In the genomic region with DNA sequence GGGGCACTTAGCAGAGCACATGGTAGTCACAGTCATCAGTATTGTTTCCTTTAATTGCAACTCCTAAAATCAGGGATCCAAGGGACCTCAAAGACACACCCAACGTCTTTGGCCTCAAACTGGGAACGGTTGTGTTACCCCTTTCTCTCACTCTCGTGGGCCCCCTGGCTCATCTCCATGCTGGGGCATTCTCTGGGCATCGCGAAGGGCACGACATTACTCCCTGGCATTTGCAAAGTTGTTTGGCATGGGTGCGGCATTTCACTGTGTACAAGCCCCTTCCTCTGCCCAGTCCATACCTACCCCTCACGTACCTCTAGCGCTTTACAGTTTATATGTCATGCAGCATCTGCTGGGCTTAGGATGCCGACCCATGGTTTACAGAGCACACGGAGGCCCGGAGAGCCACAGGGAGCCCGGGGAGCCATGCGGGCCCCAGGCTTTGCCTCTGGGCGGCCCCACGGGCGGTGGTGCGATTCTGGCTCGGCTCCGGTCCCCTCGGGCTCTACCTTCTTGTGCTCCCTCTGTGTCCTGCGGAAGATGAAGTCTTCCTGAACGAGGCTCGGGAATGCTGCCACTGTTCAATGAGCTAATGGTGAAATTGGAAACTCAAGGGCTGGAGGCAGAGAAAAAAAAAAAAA, we compare ENCODE assay signal across 32 cellular contexts. TPM values are rescaled to one million over a fixed set of nuclear protein-coding genes. Genes with fewer than 3 reads are reported as not detected.
"Had no signal": no experiment of that assay in that cellular context is flagged by ENCODE, and none has a peak within 500 bp of the region (broad histone marks: within the 10 kb centered on the region; RNA-seq: fewer than 3 reads in every experiment).

No MANE protein-coding gene starts in this region.

- H3K36me3 Mint-ChIP-seq: activated naive CD4-positive, alpha-beta T cell treated with anti-CD3 and anti-CD28 coated beads, Interleukin-2, amount 10 ng/mL, durations not matched to agents 7 days and 5 days; activated naive CD8-positive, alpha-beta T cell treated with anti-CD3 and anti-CD28 coated beads, Interleukin-2, amount 10 ng/mL, durations not matched to agents 7 days and 5 days; natural killer cell; stimulated activated naive B cell treated with anti-CD40 and anti-IgM and Interleukin-4, amounts not matched to agents 10 μg/mL and 1 μg/mL and 100 μg/mL, for 72 hours had no signal

- H3K27ac Mint-ChIP-seq: activated CD4-positive, alpha-beta memory T cell treated with anti-CD3 and anti-CD28 coated beads, Interleukin-2, amount 10 ng/mL, durations not matched to agents 7 days and 5 days; activated CD4-positive, alpha-beta T cell treated with anti-CD3 and anti-CD28 coated beads, Interleukin-2, amount 10 ng/mL, durations not matched to agents 7 days and 5 days; activated naive CD4-positive, alpha-beta T cell treated with anti-CD3 and anti-CD28 coated beads, Interleukin-2, amount 10 ng/mL, durations not matched to agents 7 days and 5 days; activated naive CD8-positive, alpha-beta T cell treated with anti-CD3 and anti-CD28 coated beads, Interleukin-2, amount 10 ng/mL, durations not matched to agents 7 days and 5 days; activated T-cell treated with anti-CD3 and anti-CD28 coated beads, Interleukin-2, amount 50 U/mL, for 24 hours; brain; natural killer cell; progenitor cell of endocrine pancreas; stimulated activated naive B cell treated with anti-CD40 and anti-IgM and Interleukin-4, amounts not matched to agents 10 μg/mL and 1 μg/mL and 100 μg/mL, for 72 hours; T-helper 17 cell had no signal

- H3K4me3 Mint-ChIP-seq: activated CD4-positive, alpha-beta memory T cell treated with anti-CD3 and anti-CD28 coated beads, Interleukin-2, amount 10 ng/mL, durations not matched to agents 7 days and 5 days; activated CD4-positive, alpha-beta T cell treated with anti-CD3 and anti-CD28 coated beads, Interleukin-2, amount 10 ng/mL, durations not matched to agents 7 days and 5 days; activated naive CD4-positive, alpha-beta T cell treated with anti-CD3 and anti-CD28 coated beads, Interleukin-2, amount 10 ng/mL, durations not matched to agents 7 days and 5 days; activated naive CD8-positive, alpha-beta T cell treated with anti-CD3 and anti-CD28 coated beads, Interleukin-2, amount 10 ng/mL, durations not matched to agents 7 days and 5 days; activated T-cell treated with anti-CD3 and anti-CD28 coated beads, Interleukin-2, amount 50 U/mL, for 24 hours; brain; natural killer cell; stimulated activated naive B cell treated with anti-CD40 and anti-IgM and Interleukin-4, amounts not matched to agents 10 μg/mL and 1 μg/mL and 100 μg/mL, for 72 hours; T-helper 17 cell had no signal

- H3K4me1 Mint-ChIP-seq: activated CD4-positive, alpha-beta memory T cell treated with anti-CD3 and anti-CD28 coated beads, Interleukin-2, amount 10 ng/mL, durations not matched to agents 7 days and 5 days; activated CD4-positive, alpha-beta T cell treated with anti-CD3 and anti-CD28 coated beads, Interleukin-2, amount 10 ng/mL, durations not matched to agents 7 days and 5 days; activated naive CD4-positive, alpha-beta T cell treated with anti-CD3 and anti-CD28 coated beads, Interleukin-2, amount 10 ng/mL, durations not matched to agents 7 days and 5 days; activated naive CD8-positive, alpha-beta T cell treated with anti-CD3 and anti-CD28 coated beads, Interleukin-2, amount 10 ng/mL, durations not matched to agents 7 days and 5 days; brain; natural killer cell; stimulated activated naive B cell treated with anti-CD40 and anti-IgM and Interleukin-4, amounts not matched to agents 10 μg/mL and 1 μg/mL and 100 μg/mL, for 72 hours had no signal

- DNase-seq: activated CD4-positive, alpha-beta memory T cell treated with anti-CD3 and anti-CD28 coated beads, Interleukin-2, amount 10 ng/mL, durations not matched to agents 7 days and 5 days; activated CD4-positive, alpha-beta T cell treated with anti-CD3 and anti-CD28 coated beads for 1 hour; activated CD4-positive, alpha-beta T cell treated with anti-CD3 and anti-CD28 coated beads, Interleukin-2, amount 10 ng/mL, durations not matched to agents 7 days and 5 days; activated CD8-positive, alpha-beta memory T cell treated with anti-CD3 and anti-CD28 coated beads, Interleukin-2, amount 50 U/mL, for 48 hours; activated gamma-delta T cell; activated naive CD4-positive, alpha-beta T cell treated with anti-CD3 and anti-CD28 coated beads, Interleukin-2, amount 10 ng/mL, durations not matched to agents 7 days and 5 days; activated naive CD8-positive, alpha-beta T cell treated with anti-CD3 and anti-CD28 coated beads, Interleukin-2, amount 10 ng/mL, durations not matched to agents 7 days and 5 days; activated T-cell treated with anti-CD3 and anti-CD28 coated beads, Interleukin-2, amount 50 U/mL, for 24 hours; foreskin keratinocyte; heart right ventricle; left ventricle myocardium inferior; mesendoderm; natural killer cell; stimulated activated naive B cell treated with anti-CD40 and anti-IgM and Interleukin-4, amounts not matched to agents 10 μg/mL and 1 μg/mL and 100 μg/mL, for 72 hours; stomach; T-helper 17 cell; T1000; tibial artery; WERI-Rb-1 had no signal

- H3K9me3 Mint-ChIP-seq: activated CD4-positive, alpha-beta memory T cell treated with anti-CD3 and anti-CD28 coated beads, Interleukin-2, amount 10 ng/mL, durations not matched to agents 7 days and 5 days; activated CD4-positive, alpha-beta T cell treated with anti-CD3 and anti-CD28 coated beads, Interleukin-2, amount 10 ng/mL, durations not matched to agents 7 days and 5 days; activated naive CD4-positive, alpha-beta T cell treated with anti-CD3 and anti-CD28 coated beads, Interleukin-2, amount 10 ng/mL, durations not matched to agents 7 days and 5 days; activated naive CD8-positive, alpha-beta T cell treated with anti-CD3 and anti-CD28 coated beads, Interleukin-2, amount 10 ng/mL, durations not matched to agents 7 days and 5 days; activated T-cell treated with anti-CD3 and anti-CD28 coated beads, Interleukin-2, amount 50 U/mL, for 24 hours; natural killer cell; stimulated activated naive B cell treated with anti-CD40 and anti-IgM and Interleukin-4, amounts not matched to agents 10 μg/mL and 1 μg/mL and 100 μg/mL, for 72 hours had no signal

RNA-seq across cellular contexts. Expression of a gene that starts 21.9 kb away (rescaled TPM):
- total RNA-seq: activated CD4-positive, alpha-beta memory T cell treated with anti-CD3 and anti-CD28 coated beads, Interleukin-2, amount 10 ng/mL, durations not matched to agents 7 days and 5 days; activated CD4-positive, alpha-beta T cell treated with anti-CD3 and anti-CD28 coated beads, Interleukin-2, amount 10 ng/mL, durations not matched to agents 7 days and 5 days; activated naive CD8-positive, alpha-beta T cell treated with anti-CD3 and anti-CD28 coated beads, Interleukin-2, amount 10 ng/mL, durations not matched to agents 7 days and 5 days; ascending aorta; cardiac muscle cell; chondrocyte; esophagus mucosa; foreskin keratinocyte; glomerular endothelial cell; heart right ventricle; left ventricle myocardium inferior; lung; mononuclear cell; natural killer cell; osteoblast; progenitor cell of endocrine pancreas; renal cortical epithelial cell; right lobe of liver; stomach; T-helper 17 cell; ureter had no signal
- polyA plus RNA-seq: cardiac muscle cell, foreskin keratinocyte, heart right ventricle, lung, stomach had no signal
